In genomic region chr2:113754989-113755689, GRCh38 we compare ENCODE assay signal across 8 cellular contexts. TPM values are rescaled to one million over a fixed set of nuclear protein-coding genes. Genes with fewer than 3 reads are reported as not detected.
DNase-seq lines count a peak whose midpoint lies in the region; ATAC-seq lines count a peak whose summit lies in the region.

No MANE protein-coding gene starts in this region.

- peaks cover 47% of the 10 kb centered on the region for H3K36me3 Mint-ChIP-seq in dendritic cell treated with granulocyte-macrophage colony-stimulating factor and Interleukin-4, amounts not matched to agents 40 ng/mL and 50 ng/mL, for 4 days (ENCODE audit: low read depth)
- H3K36me3 Mint-ChIP-seq in naive thymus-derived CD4-positive, alpha-beta T cell: peaks cover 8 to 19% (median 12%) of the 10 kb centered on the region in 5 donors

- H3K27me3 ChIP-seq in naive thymus-derived CD4-positive, alpha-beta T cell (ENCODE audit: control insufficient read depth in 2 of 2, insufficient read depth in 2 of 2, low read length in 2 of 2): no peaks in the 10 kb centered on the region

- intact Hi-C loops in dendritic cell treated with granulocyte-macrophage colony-stimulating factor and Interleukin-4, amounts not matched to agents 40 ng/mL and 50 ng/mL, for 4 days (cut with micrococcal nuclease): loop anchor here (5.0 kb wide), 1 partner anchor 177 kb away; no protein-coding TSS in a partner anchor
- intact Hi-C loops in naive thymus-derived CD4-positive, alpha-beta T cell (cut with micrococcal nuclease): loop anchor here (5.0 to 10.0 kb wide), 4 partner anchors 150 to 1700 kb away; partner anchors contain the start of gene TMEM87B (in 1 of the 2)

- CTCF ChIA-PET in naive thymus-derived CD4-positive, alpha-beta T cell (lab: Charles Lee): no interaction called here

- H3K27me3 Mint-ChIP-seq in dendritic cell treated with granulocyte-macrophage colony-stimulating factor and Interleukin-4, amounts not matched to agents 40 ng/mL and 50 ng/mL, for 4 days: no peaks in the 10 kb centered on the region
- no peaks in the 10 kb centered on the region for H3K27me3 Mint-ChIP-seq in naive thymus-derived CD4-positive, alpha-beta T cell

- H3K4me1 Mint-ChIP-seq in dendritic cell treated with granulocyte-macrophage colony-stimulating factor and Interleukin-4, amounts not matched to agents 40 ng/mL and 50 ng/mL, for 4 days (ENCODE audit: low read depth): peaks cover 5% of the 10 kb centered on the region
- H3K4me1 Mint-ChIP-seq in naive thymus-derived CD4-positive, alpha-beta T cell: peaks cover 14 to 46% (median 34%) of the 10 kb centered on the region in 7 donors

- H3K27ac ChIP-seq in naive thymus-derived CD4-positive, alpha-beta T cell (ENCODE audit: low read depth, low read length): peak overlapping the region; percentile 96

- peaks cover 8 to 11% of the 10 kb centered on the region in 2 donors for H3K4me1 ChIP-seq in naive thymus-derived CD4-positive, alpha-beta T cell (ENCODE audit: control insufficient read depth in 2 of 2, insufficient read depth in 2 of 2, low read length in 2 of 2)

- peak overlapping the region; percentile 79 for H3K4me3 ChIP-seq in naive thymus-derived CD4-positive, alpha-beta T cell (ENCODE audit: low read length)

- DNase-seq in DMS53 treated with DMSO at 0.1 percent for 48 hours (lab: John Stamatoyannopoulos, UW; ENCODE audit: unreplicated experiment): peak; percentile 42
- DNase-seq in M059J (ENCODE audit: low read depth): peak; percentile 8
- DNase-seq in naive thymus-derived CD4-positive, alpha-beta T cell: peak in 1 of 9 donors; percentile 0
- DNase-seq in NCI-H2029 (lab: John Stamatoyannopoulos, UW): no peak
- DNase-seq in NCI-H2081 treated with DMSO at 0.1 percent for 48 hours (lab: John Stamatoyannopoulos, UW): no peak
- no peak for DNase-seq in T1000 (lab: John Stamatoyannopoulos, UW)

- peak overlapping the region; percentile 87 for H3K4me3 Mint-ChIP-seq in dendritic cell treated with granulocyte-macrophage colony-stimulating factor and Interleukin-4, amounts not matched to agents 40 ng/mL and 50 ng/mL, for 4 days
- H3K4me3 Mint-ChIP-seq in naive thymus-derived CD4-positive, alpha-beta T cell: peak overlapping the region; percentile 87 to 99 (median 97)

- no peaks in the 10 kb centered on the region for H3K9me3 Mint-ChIP-seq in dendritic cell treated with granulocyte-macrophage colony-stimulating factor and Interleukin-4, amounts not matched to agents 40 ng/mL and 50 ng/mL, for 4 days
- peaks cover 0 to 5% (median 0%) of the 10 kb centered on the region in 11 donors for H3K9me3 Mint-ChIP-seq in naive thymus-derived CD4-positive, alpha-beta T cell

- no peak for ATAC-seq in naive thymus-derived CD4-positive, alpha-beta T cell
- no peak for ATAC-seq in GM21515 (IDR thresholded peaks at IDR 0.05; ENCODE audit: unreplicated experiment)

- peaks cover 0 to 13% (median 0%) of the 10 kb centered on the region in 3 experiments for H3K36me3 ChIP-seq in naive thymus-derived CD4-positive, alpha-beta T cell (ENCODE audit: control insufficient read depth in 2 of 3, insufficient read depth in 3 of 3, low read length in 3 of 3)

- POLR2A ChIA-PET in naive thymus-derived CD4-positive, alpha-beta T cell (lab: Charles Lee): interaction anchor here (0.6 to 1.0 kb wide), 2 partner anchors 18 to 137 kb away, joined by 3 to 5 read pairs; no protein-coding TSS in a partner anchor

- H3K9me3 ChIP-seq in naive thymus-derived CD4-positive, alpha-beta T cell (ENCODE audit: control insufficient read depth in 2 of 3, low read length in 3 of 3): no peaks in the 10 kb centered on the region

- peak overlapping the region; percentile 95 for H3K27ac Mint-ChIP-seq in dendritic cell treated with granulocyte-macrophage colony-stimulating factor and Interleukin-4, amounts not matched to agents 40 ng/mL and 50 ng/mL, for 4 days
- H3K27ac Mint-ChIP-seq in naive thymus-derived CD4-positive, alpha-beta T cell: peak overlapping the region; percentile 90 to 99 (median 96)

RNA-seq across cellular contexts. Expression of gene SLC35F5, which starts 1.3 kb away (rescaled TPM):
- 60.9 and 66.1 TPM in 2 replicates for total RNA-seq in M059J (2014; rRNA removed; shearing (Covaris generic))
- total RNA-seq in naive thymus-derived CD4-positive, alpha-beta T cell: 10 to 100 TPM; 20.9 to 33.4 (median 26.4) TPM
- 1 to 10 TPM; 3.8 to 5.4 TPM for polyA plus RNA-seq in naive thymus-derived CD4-positive, alpha-beta T cell

Comparison
In these comparisons a context has a peak if more than half of its experiments do, and no peak if none do; other contexts are left out.
1. DNase-seq: peak in DMS53 treated with DMSO at 0.1 percent for 48 hours (single experiment) and M059J (single experiment); none in NCI-H2029 (single experiment), NCI-H2081 treated with DMSO at 0.1 percent for 48 hours (single experiment) and T1000 (single experiment).